Comparison of ENCODE assay signal across 26 cellular contexts in the genomic region with DNA sequence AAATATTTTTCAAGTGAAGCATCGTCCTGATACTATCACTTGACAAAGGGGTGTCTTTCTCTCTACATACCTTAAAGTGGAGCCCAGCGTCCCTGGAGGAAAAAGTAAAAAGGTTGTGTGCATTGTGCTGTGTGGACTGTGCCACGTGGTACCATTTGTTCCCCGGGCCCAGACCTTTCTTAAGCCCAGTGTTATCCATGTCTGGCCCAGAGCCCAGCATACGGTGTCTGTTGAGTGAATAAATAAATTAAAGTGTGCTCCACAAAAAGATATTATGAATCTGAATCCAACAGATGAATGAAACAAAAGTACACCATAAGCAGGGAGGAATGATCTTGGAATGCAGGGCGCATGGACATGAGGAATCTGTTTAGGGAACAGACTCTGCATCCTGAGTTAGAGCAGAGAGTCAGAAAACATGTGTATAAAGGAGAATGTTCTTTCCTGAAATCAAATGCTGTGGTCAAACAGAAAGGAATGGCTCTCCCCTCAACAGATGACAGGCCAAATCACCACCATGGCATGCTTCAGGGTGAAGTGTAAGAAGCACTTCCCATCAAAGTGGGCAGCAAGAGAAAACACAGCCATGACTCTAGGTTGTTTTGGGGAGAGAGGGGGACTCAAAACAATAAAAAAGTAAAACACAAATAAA. TPM values are rescaled to one million over a fixed set of nuclear protein-coding genes. Genes with fewer than 3 reads are reported as not detected.
DNase-seq lines count a peak whose midpoint lies in the region; ATAC-seq and TF ChIP-seq lines count a peak whose summit lies in the region.
"Had no signal": no experiment of that assay in that cellular context is flagged by ENCODE, and none has a peak within 500 bp of the region (broad histone marks: within the 10 kb centered on the region; RNA-seq: fewer than 3 reads in every experiment).

No MANE protein-coding gene starts in this region.

- no peak for TF ChIP-seq POLR2A in heart left ventricle (IDR thresholded peaks at IDR 0.05)
- no peak for TF ChIP-seq POLR2A in stomach (IDR thresholded peaks at IDR 0.05)

- TF ChIP-seq EP300 in stomach (IDR thresholded peaks at IDR 0.05) = no peak

- H3K4me1 ChIP-seq in heart left ventricle (peaks cover 0 to 5% (median 0%) of the 10 kb centered on the region in 12 donors), heart right ventricle (no peaks in the 10 kb centered on the region), stomach (peaks cover 0 to 6% (median 0%) of the 10 kb centered on the region in 4 donors)
- H3K4me1 ChIP-seq: esophagus squamous epithelium, sigmoid colon, tibial nerve had no signal

- H3K27me3 ChIP-seq in heart left ventricle (peaks cover 0 to 6% (median 0%) of the 10 kb centered on the region in 9 donors), heart right ventricle (peaks cover 0 to 13% (median 0%) of the 10 kb centered on the region in 7 donors), stomach (no peaks in the 10 kb centered on the region)
- H3K27me3 ChIP-seq: MG63, sigmoid colon had no signal

- H3K27ac ChIP-seq in heart left ventricle (no peak overlapping the region), heart right ventricle (no peak overlapping the region), stomach (no peak overlapping the region)
- H3K27ac ChIP-seq: C4-2B, esophagus squamous epithelium, HL-60, sigmoid colon, tibial nerve had no signal

- H3K4me3 ChIP-seq in heart left ventricle (no peak overlapping the region), heart right ventricle (no peak overlapping the region), astrocyte of the spinal cord (ENCODE audit: low read depth, low read length) (no peak overlapping the region), stomach (no peak overlapping the region)
- H3K4me3 ChIP-seq: esophagus squamous epithelium, MG63, sigmoid colon, tibial nerve had no signal

- H3K9me3 ChIP-seq in heart left ventricle (peaks cover 0 to 3% (median 0%) of the 10 kb centered on the region in 12 donors), heart right ventricle (peaks cover 0 to 2% (median 0%) of the 10 kb centered on the region in 11 donors), stomach (no peaks in the 10 kb centered on the region)
- H3K9me3 ChIP-seq: esophagus squamous epithelium, MG63, sigmoid colon, tibial nerve had no signal

- DNase-seq in heart left ventricle (no peak), heart right ventricle (no peak), astrocyte of the spinal cord (ENCODE audit: low read depth, low spot score) (peak; percentile 7), left lobe of liver (ENCODE audit: low spot score) (peak; percentile 28), stomach (peak; percentile 27), NCI-H2029 treated with DMSO at 0.1 percent for 48 hours (lab: John Stamatoyannopoulos, UW) (no peak), NCI-H128 (lab: John Stamatoyannopoulos, UW; ENCODE audit: unreplicated experiment) (no peak)
- no peak for DNase-seq in activated CD4-positive, CD25-positive, alpha-beta regulatory T cell (lab: John Stamatoyannopoulos, UW)
- DNase-seq: ACHN; activated CD8-positive, alpha-beta T cell treated with anti-CD3 and anti-CD28 coated beads for 36 hours; activated naive CD4-positive, alpha-beta T cell treated with anti-CD3 and anti-CD28 coated beads for 36 hours; activated T-cell treated with anti-CD3 and anti-CD28 coated beads, Interleukin-2, amount 50 U/mL, for 24 hours; anterior cingulate cortex; effector memory CD4-positive, alpha-beta T cell; esophagus squamous epithelium; MG63; NCI-H187 treated with DMSO at 0.1 percent for 48 hours; sigmoid colon; stimulated activated naive CD4-positive, alpha-beta T cell treated with Interleukin-2 at 50 U/mL for 16 hours; T-helper 9 cell had no signal

- WGBS in heart left ventricle, 4 donors = 52 to 61% (median 55%) methylated on average over 6 of the region's 6 CpGs
- 53 to 55% methylated on average over 6 of the region's 6 CpGs for WGBS in heart right ventricle, 2 donors
- WGBS in stomach, 5 donors = 21 to 36% (median 31%) methylated on average over 6 of the region's 6 CpGs

- intact Hi-C loops in heart left ventricle (cut with DNase I) (no loop called here), heart right ventricle (cut with DNase I) (no loop called here), stomach (cut with DNase I; ENCODE audit: low total_unique reads) (no loop called here)

- ATAC-seq in heart left ventricle (peak in 3 of 4 donors; percentile 32 to 67 (median 34)), heart right ventricle (no peak), left lobe of liver (no peak)
- ATAC-seq: activated CD8-positive, alpha-beta T cell treated with anti-CD3 and anti-CD28 coated beads for 36 hours; WTC11 had no signal

- in situ Hi-C loops in astrocyte of the spinal cord (cut with HindIII; ENCODE audit: low sequenced_read_pairs) = no loop called here

- TF ChIP-seq CTCF in heart left ventricle (IDR thresholded peaks at IDR 0.05) (no peak), heart right ventricle (IDR thresholded peaks at IDR 0.05) (no peak), astrocyte of the spinal cord (IDR thresholded peaks at IDR 0.05; ENCODE audit: low read depth, low read length) (no peak), stomach (IDR thresholded peaks at IDR 0.05) (no peak)

- no peaks in the 10 kb centered on the region for H3K36me3 ChIP-seq in heart left ventricle
- H3K36me3 ChIP-seq in heart right ventricle = no peaks in the 10 kb centered on the region
- H3K36me3 ChIP-seq in stomach = no peaks in the 10 kb centered on the region
- H3K36me3 ChIP-seq: esophagus squamous epithelium, MG63, sigmoid colon, tibial nerve had no signal

RNA-seq across cellular contexts. Expression of gene PRSS50, which starts 8.1 kb away (rescaled TPM):
- under 1 TPM in 7 of 9 donors, not detected in 2; 0.23 to 0.65 (median 0.35) TPM for total RNA-seq in heart left ventricle
- polyA plus RNA-seq in heart left ventricle = under 1 TPM; 0.06 to 0.46 TPM
- under 1 TPM in 8 of 10 donors, not detected in 2; 0.09 to 0.37 (median 0.25) TPM for total RNA-seq in heart right ventricle
- polyA plus RNA-seq in heart right ventricle = under 1 TPM; 0.43 to 0.88 TPM
- 0.13 TPM for total RNA-seq in left lobe of liver
- total RNA-seq in stomach = under 1 TPM in 1 of 5 donors, not detected in 4; under 0.01 TPM
- polyA plus RNA-seq in stomach = under 1 TPM in 1 of 3 donors, not detected in 2; 0.10 TPM
- total RNA-seq: activated CD8-positive, alpha-beta T cell treated with anti-CD3 and anti-CD28 coated beads for 36 hours; activated naive CD4-positive, alpha-beta T cell treated with anti-CD3 and anti-CD28 coated beads for 36 hours; G401; NCI-H460 had no signal

RNA-seq across cellular contexts. Expression of gene TMIE, which starts 24.6 kb away (rescaled TPM):
- total RNA-seq in heart left ventricle (under 1 TPM in 8 of 9 donors, not detected in 1; 0.47 to 0.95 (median 0.61) TPM), heart right ventricle (1 to 10 TPM in 1 of 10 donors, under 1 TPM in 8, not detected in 1; 0.21 to 1.1 (median 0.48) TPM), left lobe of liver (0.33 TPM), stomach (under 1 TPM in 1 of 5 donors, not detected in 4; 0.55 TPM)
- polyA plus RNA-seq in heart left ventricle (under 1 TPM; 0.46 to 0.69 TPM), heart right ventricle (1 to 10 TPM in 1 of 2 donors, under 1 TPM in 1; 0.39 to 1.2 TPM), stomach (1 to 10 TPM in 1 of 3 donors, under 1 TPM in 1, not detected in 1; 0.46 to 1.0 TPM)
- total RNA-seq: G401 had no signal

RNA-seq across cellular contexts. Expression of gene ALS2CL, which starts 32.3 kb away (rescaled TPM):
- total RNA-seq in heart left ventricle (10 to 100 TPM; 11.8 to 40.7 (median 25.4) TPM), heart right ventricle (10 to 100 TPM; 16.3 to 41.6 (median 21.6) TPM), left lobe of liver (24.2 TPM), stomach (100 to 1,000 TPM in 1 of 5 donors, 10 to 100 TPM in 4; 10.8 to 107 (median 50.0) TPM)
- polyA plus RNA-seq in heart left ventricle (10 to 100 TPM; 12.4 to 37.1 TPM), heart right ventricle (100 to 1,000 TPM in 1 of 2 donors, 10 to 100 TPM in 1; 15.6 to 102 TPM), stomach (100 to 1,000 TPM in 1 of 3 donors, 1 to 10 TPM in 2; 5.3 to 103 (median 9.3) TPM)

Comparison
In these comparisons a context has a peak if more than half of its experiments do, and no peak if none do; other contexts are left out.
1. ATAC-seq: peak in heart left ventricle (3 of 4); none in heart right ventricle (0 of 8) and left lobe of liver (single experiment).
2. DNase-seq: peak in astrocyte of the spinal cord (single experiment), left lobe of liver (single experiment) and stomach (single experiment); none in heart left ventricle (0 of 5), heart right ventricle (0 of 2), NCI-H2029 treated with DMSO at 0.1 percent for 48 hours (single experiment), activated CD4-positive, CD25-positive, alpha-beta regulatory T cell (0 of 4) and NCI-H128 (single experiment).